19 cellular contexts compared by ENCODE assay signal in the genomic region with DNA sequence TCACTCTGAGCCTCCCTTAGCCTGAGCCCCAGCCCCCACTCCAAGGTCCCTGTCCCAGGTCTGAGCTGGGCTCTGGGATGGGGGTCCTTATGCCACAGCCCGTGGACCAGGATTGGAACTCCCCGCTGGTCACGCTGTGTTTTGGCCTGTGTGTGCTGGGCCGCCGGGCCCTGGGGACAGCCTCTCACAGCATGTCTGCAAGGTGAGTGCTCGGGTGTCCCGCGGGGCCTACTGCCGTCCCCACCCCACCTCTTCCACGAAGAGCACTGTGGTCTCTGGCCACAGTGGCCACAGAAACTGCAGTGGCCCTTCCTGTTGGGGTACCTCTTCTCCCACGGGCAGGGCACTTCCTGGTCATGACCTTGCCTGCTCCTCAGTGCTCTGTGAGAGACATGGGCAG. TPM values are rescaled to one million over a fixed set of nuclear protein-coding genes. Genes with fewer than 3 reads are reported as not detected.
DNase-seq lines count a peak whose midpoint lies in the region; ATAC-seq and TF ChIP-seq lines count a peak whose summit lies in the region.
"Had no signal": no experiment of that assay in that cellular context is flagged by ENCODE, and none has a peak within 500 bp of the region (broad histone marks: within the 10 kb centered on the region; RNA-seq: fewer than 3 reads in every experiment).

No MANE protein-coding gene starts in this region.

- peak overlapping the region in 8 of 11 experiments; percentile 37 to 58 (median 52); a peak in 10 of 22 replicates for H3K9ac ChIP-seq in BLaER1 treated with 17β-estradiol and CSF1 and Interleukin-3, amounts not matched to agents 10 nM and 100 nM
- H3K9ac ChIP-seq in neuronal stem cell (ENCODE audit: low read depth, low read length, poor library complexity): no peak overlapping the region

- H3K4me3 Mint-ChIP-seq in activated CD8-positive, alpha-beta memory T cell treated with anti-CD3 and anti-CD28 coated beads, Interleukin-2, amount 10 ng/mL, durations not matched to agents 7 days and 5 days: no peak overlapping the region
- no peak overlapping the region for H3K4me3 Mint-ChIP-seq in activated T-helper 17 cell treated with anti-CD3 and anti-CD28 coated beads, Interleukin-2, amount 50 U/mL, for 72 hours
- H3K4me3 Mint-ChIP-seq: CD14-positive monocyte, H9 had no signal

- no peaks in the 10 kb centered on the region for H3K27me3 Mint-ChIP-seq in activated CD8-positive, alpha-beta memory T cell treated with anti-CD3 and anti-CD28 coated beads, Interleukin-2, amount 10 ng/mL, durations not matched to agents 7 days and 5 days
- H3K27me3 Mint-ChIP-seq in activated T-helper 17 cell treated with anti-CD3 and anti-CD28 coated beads, Interleukin-2, amount 50 U/mL, for 72 hours: no peaks in the 10 kb centered on the region

- peaks cover 51 to 71% (median 58%) of the 10 kb centered on the region in 10 experiments for H3K4me1 ChIP-seq in BLaER1 treated with 17β-estradiol and CSF1 and Interleukin-3, amounts not matched to agents 10 nM and 100 nM
- H3K4me1 ChIP-seq in neuronal stem cell (ENCODE audit: control insufficient read depth in 2 of 2, insufficient read depth in 1 of 2, low read depth in 1 of 2, low read length in 2 of 2) (peaks cover 15 to 16% of the 10 kb centered on the region in 2 donors), prostate gland (replicated peaks) (no peaks in the 10 kb centered on the region)

- TF ChIP-seq POLR2A in prostate gland (IDR thresholded peaks at IDR 0.05): no peak

- no peak overlapping the region for H2BK15ac ChIP-seq in neuronal stem cell (ENCODE audit: low read length)

- peak overlapping the region; percentile 71 for H3K14ac ChIP-seq in neuronal stem cell (ENCODE audit: low read length)

- H3K79me1 ChIP-seq in neuronal stem cell (ENCODE audit: low read depth, low read length): peaks cover 11% of the 10 kb centered on the region

- H2AK5ac ChIP-seq in neuronal stem cell (ENCODE audit: low read depth, low read length): no peak overlapping the region

- H3K4me2 ChIP-seq in BLaER1 treated with 17β-estradiol and CSF1 and Interleukin-3, amounts not matched to agents 10 nM and 100 nM: peak overlapping the region in 10 of 11 experiments; percentile 59 to 80 (median 72); a peak in 14 of 22 replicates
- H3K4me2 ChIP-seq in neuronal stem cell (ENCODE audit: insufficient read depth, low read length, poor library complexity, severe bottlenecking): no peak overlapping the region
- H3K4me2 ChIP-seq: A549 had no signal

- H3K23ac ChIP-seq in neuronal stem cell (ENCODE audit: low read depth, low read length, poor library complexity): no peak overlapping the region

- CTCF ChIA-PET in activated CD8-positive, alpha-beta memory T cell treated with anti-CD3 and anti-CD28 coated beads, Interleukin-2, amount 10 ng/mL, durations not matched to agents 7 days and 5 days (lab: Charles Lee): interaction anchor here (0.9 kb wide), 1 partner anchor 18 kb away, joined by 3 read pairs; no protein-coding TSS in a partner anchor

- H3K4ac ChIP-seq in neuronal stem cell (ENCODE audit: low read length): no peak overlapping the region

- peaks cover 36% of the 10 kb centered on the region for H3K4me1 Mint-ChIP-seq in activated CD8-positive, alpha-beta memory T cell treated with anti-CD3 and anti-CD28 coated beads, Interleukin-2, amount 10 ng/mL, durations not matched to agents 7 days and 5 days
- H3K4me1 Mint-ChIP-seq in activated T-helper 17 cell treated with anti-CD3 and anti-CD28 coated beads, Interleukin-2, amount 50 U/mL, for 72 hours: no peaks in the 10 kb centered on the region

- no CpG with 5 or more reads among the region's 11 CpGs for WGBS in neuronal stem cell (ENCODE audit: extremely low coverage in 2 of 2, insufficient read length in 2 of 2, insufficient replicate concordance in 1 of 2), 2 donors
- 92% methylated on average over 11 of the region's 11 CpGs for WGBS in prostate gland

- H4K20me1 ChIP-seq in BLaER1 treated with 17β-estradiol and CSF1 and Interleukin-3, amounts not matched to agents 10 nM and 100 nM: peaks cover 0 to 82% (median 13%) of the 10 kb centered on the region in 11 experiments; a peak in 14 of 22 replicates

- intact Hi-C loops in prostate gland (cut with DNase I): no loop called here

- no peak overlapping the region for H4K91ac ChIP-seq in neuronal stem cell (ENCODE audit: low read depth, low read length, poor library complexity)

- no peak for DNase-seq in activated CD8-positive, alpha-beta memory T cell treated with anti-CD3 and anti-CD28 coated beads, Interleukin-2, amount 10 ng/mL, durations not matched to agents 7 days and 5 days
- no peak for DNase-seq in activated CD8-positive, alpha-beta memory T cell treated with anti-CD3 and anti-CD28 coated beads, Interleukin-2, amount 50 U/mL, for 4 hours
- DNase-seq in neuronal stem cell (ENCODE audit: low spot score) (no peak), NCI-H82 treated with DMSO at 0.1 percent for 48 hours (lab: John Stamatoyannopoulos, UW; ENCODE audit: unreplicated experiment) (no peak), prostate gland (ENCODE audit: low spot score) (no peak)
- DNase-seq: EL, H9, Karpas-422, MM.1S, NCI-H1105, NCI-H1694, NCI-H2227 treated with DMSO at 0.1 percent for 48 hours, NCI-H524, Peyer's patch had no signal

- H3K27me3 ChIP-seq in BLaER1 treated with 17β-estradiol and CSF1 and Interleukin-3, amounts not matched to agents 10 nM and 100 nM: no peaks in the 10 kb centered on the region
- H3K27me3 ChIP-seq in neuronal stem cell (ENCODE audit: control insufficient read depth in 3 of 3, insufficient read depth in 3 of 3, low read depth in 1 of 3, low read length in 3 of 3): no peaks in the 10 kb centered on the region
- H3K27me3 ChIP-seq in prostate gland (replicated peaks; ENCODE audit: insufficient read depth): no peaks in the 10 kb centered on the region
- H3K27me3 ChIP-seq: Peyer's patch had no signal

- no peak overlapping the region for H4K8ac ChIP-seq in neuronal stem cell (ENCODE audit: low read depth, low read length)

- H2BK5ac ChIP-seq in neuronal stem cell (ENCODE audit: low read length): no peak overlapping the region

- peaks cover 14% of the 10 kb centered on the region for H3K36me3 Mint-ChIP-seq in activated CD8-positive, alpha-beta memory T cell treated with anti-CD3 and anti-CD28 coated beads, Interleukin-2, amount 10 ng/mL, durations not matched to agents 7 days and 5 days
- H3K36me3 Mint-ChIP-seq in activated T-helper 17 cell treated with anti-CD3 and anti-CD28 coated beads, Interleukin-2, amount 50 U/mL, for 72 hours (ENCODE audit: low read depth): peaks cover 66% of the 10 kb centered on the region

- H3K9me3 Mint-ChIP-seq in activated CD8-positive, alpha-beta memory T cell treated with anti-CD3 and anti-CD28 coated beads, Interleukin-2, amount 10 ng/mL, durations not matched to agents 7 days and 5 days (ENCODE audit: low read depth): no peaks in the 10 kb centered on the region
- H3K9me3 Mint-ChIP-seq in activated T-helper 17 cell treated with anti-CD3 and anti-CD28 coated beads, Interleukin-2, amount 50 U/mL, for 72 hours: no peaks in the 10 kb centered on the region
- H3K9me3 Mint-ChIP-seq: CD14-positive monocyte, H9 had no signal

- peaks cover 63 to 80% (median 69%) of the 10 kb centered on the region in 11 experiments for H3K36me3 ChIP-seq in BLaER1 treated with 17β-estradiol and CSF1 and Interleukin-3, amounts not matched to agents 10 nM and 100 nM
- H3K36me3 ChIP-seq in neuronal stem cell (replicated peaks in 1 of 2; ENCODE audit: control insufficient read depth in 2 of 2, insufficient read depth in 2 of 2, low read length in 2 of 2) (peaks cover 50 to 66% of the 10 kb centered on the region in 2 donors), prostate gland (peaks cover 8 to 28% of the 10 kb centered on the region in 2 donors)

- peak overlapping the region in 9 of 11 experiments; percentile 22 to 58 (median 42); a peak in 14 of 22 replicates for H3K27ac ChIP-seq in BLaER1 treated with 17β-estradiol and CSF1 and Interleukin-3, amounts not matched to agents 10 nM and 100 nM
- H3K27ac ChIP-seq in neuronal stem cell (replicated peaks; ENCODE audit: low read length): no peak overlapping the region
- no peak overlapping the region for H3K27ac ChIP-seq in prostate gland
- H3K27ac ChIP-seq: A549, Peyer's patch had no signal

- no peak overlapping the region for H3K18ac ChIP-seq in neuronal stem cell (ENCODE audit: low read length)

- TF ChIP-seq CTCF in prostate gland (IDR thresholded peaks at IDR 0.05): no peak

- ATAC-seq in activated CD8-positive, alpha-beta memory T cell treated with anti-CD3 and anti-CD28 coated beads, Interleukin-2, amount 10 ng/mL, durations not matched to agents 7 days and 5 days: no peak
- no peak for ATAC-seq in activated T-helper 17 cell treated with anti-CD3 and anti-CD28 coated beads, Interleukin-2, amount 50 U/mL, for 72 hours (replicated peaks)
- ATAC-seq: A549, Right ventricle myocardium inferior had no signal

- H2AFZ ChIP-seq in neuronal stem cell (ENCODE audit: low read length): no peak overlapping the region

- H2BK120ac ChIP-seq in neuronal stem cell (ENCODE audit: low read depth, low read length): no peak overlapping the region

- H3K9me3 ChIP-seq in BLaER1 treated with 17β-estradiol and CSF1 and Interleukin-3, amounts not matched to agents 10 nM and 100 nM (replicated peaks in 1 of 11): no peaks in the 10 kb centered on the region
- H3K9me3 ChIP-seq in neuronal stem cell (replicated peaks in 1 of 2; ENCODE audit: control insufficient read depth in 2 of 2, insufficient read depth in 1 of 2, low read depth in 1 of 2, low read length in 2 of 2): peaks cover 0 to 2% of the 10 kb centered on the region in 2 donors
- no peaks in the 10 kb centered on the region for H3K9me3 ChIP-seq in prostate gland
- H3K9me3 ChIP-seq: A549, Peyer's patch had no signal

- peak overlapping the region; percentile 66 for H3K27ac Mint-ChIP-seq in activated CD8-positive, alpha-beta memory T cell treated with anti-CD3 and anti-CD28 coated beads, Interleukin-2, amount 10 ng/mL, durations not matched to agents 7 days and 5 days
- peak overlapping the region; percentile 81 for H3K27ac Mint-ChIP-seq in activated T-helper 17 cell treated with anti-CD3 and anti-CD28 coated beads, Interleukin-2, amount 50 U/mL, for 72 hours
- H3K27ac Mint-ChIP-seq: H9 had no signal

- no peak overlapping the region for H2BK12ac ChIP-seq in neuronal stem cell (ENCODE audit: low read length)

- H3K4me3 ChIP-seq in BLaER1 treated with 17β-estradiol and CSF1 and Interleukin-3, amounts not matched to agents 10 nM and 100 nM: no peak overlapping the region
- H3K4me3 ChIP-seq in neuronal stem cell (ENCODE audit: low read length in 2 of 2) (no peak overlapping the region), prostate gland (no peak overlapping the region)
- H3K4me3 ChIP-seq: A549, Peyer's patch had no signal

RNA-seq across cellular contexts. Expression of gene SIPA1, which starts 3.5 kb away (rescaled TPM):
- total RNA-seq in activated CD8-positive, alpha-beta memory T cell treated with anti-CD3 and anti-CD28 coated beads, Interleukin-2, amount 10 ng/mL, durations not matched to agents 7 days and 5 days: 100 to 1,000 TPM; 188 to 267 TPM
- 100 to 1,000 TPM; 135 to 144 TPM for total RNA-seq in activated T-helper 17 cell treated with anti-CD3 and anti-CD28 coated beads, Interleukin-2, amount 50 U/mL, for 72 hours
- 13.1 TPM for polyA plus RNA-seq in neuronal stem cell (2013, experiment 1 of 2)
- 15.5 TPM for polyA plus RNA-seq in neuronal stem cell (2013, experiment 2 of 2)
- total RNA-seq in prostate gland: 10 to 100 TPM; 38.2 to 45.2 TPM

RNA-seq across cellular contexts. Expression of gene PCNX3, which starts 18.9 kb away (rescaled TPM):
- 10 to 100 TPM; 54.9 to 57.1 TPM for total RNA-seq in activated CD8-positive, alpha-beta memory T cell treated with anti-CD3 and anti-CD28 coated beads, Interleukin-2, amount 10 ng/mL, durations not matched to agents 7 days and 5 days
- total RNA-seq in activated T-helper 17 cell treated with anti-CD3 and anti-CD28 coated beads, Interleukin-2, amount 50 U/mL, for 72 hours: 10 to 100 TPM; 20.8 to 39.1 TPM
- 11.7 TPM for polyA plus RNA-seq in neuronal stem cell (2013, experiment 1 of 2)
- 11.4 TPM for polyA plus RNA-seq in neuronal stem cell (2013, experiment 2 of 2)
- 10 to 100 TPM; 32.0 to 67.9 TPM for total RNA-seq in prostate gland

RNA-seq across cellular contexts. Expression of gene MAP3K11, which starts 20.4 kb away (rescaled TPM):
- 10 to 100 TPM; 71.0 to 73.3 TPM for total RNA-seq in activated CD8-positive, alpha-beta memory T cell treated with anti-CD3 and anti-CD28 coated beads, Interleukin-2, amount 10 ng/mL, durations not matched to agents 7 days and 5 days
- 10 to 100 TPM; 64.9 to 83.2 TPM for total RNA-seq in activated T-helper 17 cell treated with anti-CD3 and anti-CD28 coated beads, Interleukin-2, amount 50 U/mL, for 72 hours
- polyA plus RNA-seq in neuronal stem cell (2013, experiment 1 of 2): 34.0 TPM
- polyA plus RNA-seq in neuronal stem cell (2013, experiment 2 of 2): 32.6 TPM
- total RNA-seq in prostate gland: 10 to 100 TPM; 42.7 to 67.9 TPM

RNA-seq across cellular contexts. Expression of gene RELA, which starts 28.3 kb away (rescaled TPM):
- 10 to 100 TPM; 81.3 to 82.0 TPM for total RNA-seq in activated CD8-positive, alpha-beta memory T cell treated with anti-CD3 and anti-CD28 coated beads, Interleukin-2, amount 10 ng/mL, durations not matched to agents 7 days and 5 days
- total RNA-seq in activated T-helper 17 cell treated with anti-CD3 and anti-CD28 coated beads, Interleukin-2, amount 50 U/mL, for 72 hours: 100 to 1,000 TPM in 1 of 2 donors, 10 to 100 TPM in 1; 82.5 to 150 TPM
- 26.0 TPM for polyA plus RNA-seq in neuronal stem cell (2013, experiment 1 of 2)
- 24.2 TPM for polyA plus RNA-seq in neuronal stem cell (2013, experiment 2 of 2)
- 10 to 100 TPM; 51.8 to 98.4 TPM for total RNA-seq in prostate gland

RNA-seq across cellular contexts. Expression of gene KCNK7, which starts 38.8 kb away (rescaled TPM):
- 1 to 10 TPM in 1 of 2 experiments, under 1 TPM in 1; 0.80 to 1.1 TPM for total RNA-seq in activated CD8-positive, alpha-beta memory T cell treated with anti-CD3 and anti-CD28 coated beads, Interleukin-2, amount 10 ng/mL, durations not matched to agents 7 days and 5 days
- under 1 TPM; 0.52 to 0.79 TPM for total RNA-seq in activated T-helper 17 cell treated with anti-CD3 and anti-CD28 coated beads, Interleukin-2, amount 50 U/mL, for 72 hours
- 0.06 TPM for polyA plus RNA-seq in neuronal stem cell (2013, experiment 1 of 2)
- 0.08 TPM for polyA plus RNA-seq in neuronal stem cell (2013, experiment 2 of 2)
- under 1 TPM in 1 of 2 donors, not detected in 1; 0.74 TPM for total RNA-seq in prostate gland
- polyA plus RNA-seq: CD14-positive monocyte had no signal

Comparison
In these comparisons a context has a peak if more than half of its experiments do, and no peak if none do; other contexts are left out.
1. H3K27ac ChIP-seq: peak in BLaER1 treated with 17β-estradiol and CSF1 and Interleukin-3, amounts not matched to agents 10 nM and 100 nM (9 of 11); none in neuronal stem cell (single experiment) and prostate gland (0 of 2).